In the genomic region with DNA sequence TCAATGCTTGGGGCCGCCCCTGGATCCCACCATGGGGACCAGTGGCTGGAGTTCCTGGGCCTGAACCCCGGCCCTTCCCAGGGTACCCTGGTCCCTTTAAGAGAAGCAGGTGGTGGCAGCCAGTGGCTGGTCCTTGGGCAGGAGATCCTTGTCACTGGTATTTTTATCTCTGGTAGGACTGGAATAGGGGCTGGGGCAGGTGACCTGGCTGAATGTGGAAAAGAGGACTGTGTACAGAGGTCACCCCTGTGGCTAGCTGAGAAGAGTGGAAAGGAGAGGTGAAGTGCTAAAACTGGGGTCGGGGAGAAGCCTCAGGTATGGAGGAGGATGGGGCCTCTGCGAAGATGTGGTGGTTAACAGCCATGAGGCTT, we compare ENCODE assay signal across 15 cellular contexts. TPM values are rescaled to one million over a fixed set of nuclear protein-coding genes. Genes with fewer than 3 reads are reported as not detected.
DNase-seq lines count a peak whose midpoint lies in the region; ATAC-seq, FAIRE-seq and TF ChIP-seq lines count a peak whose summit lies in the region.
"Had no signal": no experiment of that assay in that cellular context is flagged by ENCODE, and none has a peak within 500 bp of the region (broad histone marks: within the 10 kb centered on the region; RNA-seq: fewer than 3 reads in every experiment).

No MANE protein-coding gene starts in this region.

- no peak overlapping the region for H2AFZ ChIP-seq in PC-9

- H3K36me3 ChIP-seq in PC-9 (ENCODE audit: low read depth) (no peaks in the 10 kb centered on the region), esophagus (ENCODE audit: control insufficient read depth in 2 of 2, insufficient read depth in 2 of 2, low read length in 1 of 2) (peaks cover 0 to 32% of the 10 kb centered on the region in 2 donors), pancreas (peaks cover 0 to 3% (median 0%) of the 10 kb centered on the region in 3 donors), urinary bladder (ENCODE audit: insufficient read depth) (no peaks in the 10 kb centered on the region)

- H3K4me3 ChIP-seq in PC-9 = no peak overlapping the region
- H3K4me3 ChIP-seq in esophagus (ENCODE audit: low read depth in 1 of 2, low read length in 2 of 2) = no peak overlapping the region
- H3K4me3 ChIP-seq in pancreas = no peak overlapping the region
- H3K4me3 ChIP-seq in urinary bladder (ENCODE audit: low read depth, low read length) = no peak overlapping the region
- H3K4me3 ChIP-seq: BLaER1, Peyer's patch had no signal

- WGBS in esophagus, 2 donors = 75 to 93% methylated on average over 4 of the region's 4 CpGs
- WGBS in pancreas, 2 donors = 62 to 71% methylated on average over 4 of the region's 4 CpGs
- 91% methylated on average over 4 of the region's 4 CpGs for WGBS in urinary bladder

- no peaks in the 10 kb centered on the region for H3K79me2 ChIP-seq in PC-9 (ENCODE audit: low read depth)

- H3F3A ChIP-seq in PC-9 (ENCODE audit: insufficient read depth, low read depth) = peaks cover 14% of the 10 kb centered on the region; the same call in 1 of the 2 replicates

- H3K27me3 ChIP-seq in PC-9 (ENCODE audit: insufficient read depth, low read depth) (no peaks in the 10 kb centered on the region), esophagus (ENCODE audit: control insufficient read depth in 1 of 2, insufficient read depth in 2 of 2, low read length in 2 of 2) (no peaks in the 10 kb centered on the region), pancreas (no peaks in the 10 kb centered on the region)
- H3K27me3 ChIP-seq: BLaER1, Peyer's patch had no signal

- H3K4me2 ChIP-seq in PC-9 = peak overlapping the region; percentile 73
- H3K4me2 ChIP-seq: BLaER1 had no signal

- intact Hi-C loops in PC-9 (cut with micrococcal nuclease; ENCODE audit: unreplicated experiment) (loop anchor here (5.0 kb wide), 1 partner anchor 96 kb away; no protein-coding TSS in a partner anchor), pancreas (cut with DNase I) (no loop called here)

- no peaks in the 10 kb centered on the region for H4K20me1 ChIP-seq in PC-9 (ENCODE audit: insufficient read depth)
- H4K20me1 ChIP-seq: BLaER1 had no signal

- H3K4me1 ChIP-seq in PC-9 (replicated peaks; ENCODE audit: insufficient read depth) (peaks cover 21% of the 10 kb centered on the region), esophagus (ENCODE audit: control insufficient read depth in 2 of 2, insufficient read depth in 2 of 2, low read length in 1 of 2) (peaks cover 0 to 31% of the 10 kb centered on the region in 2 donors), pancreas (peaks cover 24 to 42% (median 39%) of the 10 kb centered on the region in 3 donors), urinary bladder (ENCODE audit: insufficient read depth) (no peaks in the 10 kb centered on the region)

- FAIRE-seq in pancreas (lab: Jason Lieb, UNC) = no peak
- FAIRE-seq: H54 had no signal

- H3K9me3 ChIP-seq in PC-9 (ENCODE audit: insufficient read depth, low read depth) = no peaks in the 10 kb centered on the region
- H3K9me3 ChIP-seq in esophagus (ENCODE audit: control insufficient read depth in 2 of 2, insufficient read depth in 1 of 2, low read depth in 1 of 2, low read length in 1 of 2) = no peaks in the 10 kb centered on the region
- H3K9me3 ChIP-seq in pancreas = no peaks in the 10 kb centered on the region
- H3K9me3 ChIP-seq: BLaER1, Peyer's patch had no signal

- DNase-seq in PC-9 (peak in 1 of 2 experiments; percentile 28), pancreas (no peak), DMS53 treated with DMSO at 0.1 percent for 48 hours (lab: John Stamatoyannopoulos, UW; ENCODE audit: unreplicated experiment) (no peak), NCI-H2081 treated with DMSO at 0.1 percent for 48 hours (lab: John Stamatoyannopoulos, UW) (no peak)
- no peak for DNase-seq in activated CD4-positive, CD25-positive, alpha-beta regulatory T cell treated with anti-CD3 and anti-CD28 coated beads, Interleukin-2, amount 50 U/mL, for 72 hours
- DNase-seq: CD4-positive, alpha-beta T cell; DMS79 treated with DMSO at 0.1 percent for 48 hours; NCI-H1092; NCI-H1436 treated with DMSO at 0.1 percent for 48 hours; NCI-H2029 treated with DMSO at 0.1 percent for 48 hours had no signal

- CTCF ChIA-PET in PC-9 (lab: Charles Lee) = no interaction called here

- BruUV-seq in PC-9 (replicated peaks; lab: Mats Ljungman, UMichigan) = no TSS peak

- peak in 1 of 4 donors; percentile 3 for ATAC-seq in pancreas

- TF ChIP-seq CTCF in PC-9 (conservative IDR thresholded peaks at IDR 0.05) (no peak), pancreas (IDR thresholded peaks at IDR 0.05) (no peak)

- POLR2A ChIA-PET in PC-9 (lab: Charles Lee; ENCODE audit: unreplicated experiment) = no interaction called here

- no peaks in the 10 kb centered on the region for H3K9me2 ChIP-seq in PC-9 (ENCODE audit: insufficient read depth)

- H3K27ac ChIP-seq in PC-9 = no peak overlapping the region
- peak overlapping the region; percentile 26 to 38 for H3K27ac ChIP-seq in esophagus (ENCODE audit: low read depth in 2 of 2, low read length in 1 of 2)
- peak overlapping the region in 3 of 4 donors; percentile 3 to 50 (median 13) for H3K27ac ChIP-seq in pancreas
- H3K27ac ChIP-seq in urinary bladder (ENCODE audit: low read depth) = peak overlapping the region; percentile 26
- H3K27ac ChIP-seq: BLaER1, Peyer's patch had no signal

RNA-seq across cellular contexts. Expression of gene CRAT, which starts 7.0 kb away (rescaled TPM):
- 40.3 and 60.0 TPM in 2 replicates for total RNA-seq in PC-9 (2021)
- 10 to 100 TPM; 26.6 to 36.7 TPM for polyA plus RNA-seq in esophagus
- 100 to 1,000 TPM in 1 of 6 donors, 10 to 100 TPM in 5; 44.4 to 131 (median 79.2) TPM for total RNA-seq in pancreas
- polyA plus RNA-seq in pancreas = 10 to 100 TPM; 30.3 to 57.2 TPM
- 15.0 TPM for total RNA-seq in urinary bladder
- polyA plus RNA-seq in urinary bladder = 70.7 TPM

RNA-seq across cellular contexts. Expression of gene PTPA, which starts 7.6 kb away (rescaled TPM):
- total RNA-seq in PC-9 (2021) (182 and 197 TPM in 2 replicates), pancreas (10 to 100 TPM; 32.7 to 71.4 (median 42.1) TPM), urinary bladder (48.5 TPM)
- polyA plus RNA-seq in esophagus (100 to 1,000 TPM in 1 of 2 donors, 10 to 100 TPM in 1; 80.0 to 126 TPM), pancreas (10 to 100 TPM; 43.8 to 61.8 TPM), urinary bladder (125 TPM)

RNA-seq across cellular contexts. Expression of gene DOLPP1, which starts 22.7 kb away (rescaled TPM):
- total RNA-seq in PC-9 (2021) (21.5 and 24.4 TPM in 2 replicates), pancreas (10 to 100 TPM in 1 of 6 donors, 1 to 10 TPM in 5; 4.2 to 10.5 (median 7.4) TPM), urinary bladder (9.0 TPM)
- polyA plus RNA-seq in esophagus (10 to 100 TPM; 11.4 to 16.5 TPM), pancreas (1 to 10 TPM; 6.2 to 7.1 TPM), urinary bladder (10.5 TPM)
